ENCODE assay signal across 1 cellular context in genomic region chr5:172985596-172985995, GRCh38.
TF ChIP-seq lines count a peak whose summit lies in the region.

No MANE protein-coding gene starts in this region.

TF ChIP-seq in IMR-90, 13 proteins besides CTCF, POLR2A, EP300 and RAD21:
- no peak for TF ChIP-seq MXI1 (IDR thresholded peaks at IDR 0.05; ENCODE audit: borderline replicate concordance, low read depth, low read length)
- no peak for TF ChIP-seq ELK1 (IDR thresholded peaks at IDR 0.05; ENCODE audit: borderline replicate concordance, low read depth, low read length)
- TF ChIP-seq USF2 (IDR thresholded peaks at IDR 0.05; ENCODE audit: low read depth, low read length): no peak
- TF ChIP-seq MAZ (IDR thresholded peaks at IDR 0.05; ENCODE audit: borderline replicate concordance, low read depth, low read length): no peak
- no peak for TF ChIP-seq RCOR1 (IDR thresholded peaks at IDR 0.05; ENCODE audit: insufficient replicate concordance, low read length)
- no peak for TF ChIP-seq CHD1 (IDR thresholded peaks at IDR 0.05; ENCODE audit: low read depth, low read length)
- TF ChIP-seq CEBPB (IDR thresholded peaks at IDR 0.05; ENCODE audit: low read depth, low read length): no peak
- TF ChIP-seq NFE2L2 (IDR thresholded peaks at IDR 0.05; ENCODE audit: low read depth, low read length): no peak
- TF ChIP-seq FOS (IDR thresholded peaks at IDR 0.05; ENCODE audit: low read depth, low read length): no peak
- TF ChIP-seq SMC3 (IDR thresholded peaks at IDR 0.05; ENCODE audit: low read depth, low read length): no peak
- TF ChIP-seq BHLHE40 (IDR thresholded peaks at IDR 0.05; ENCODE audit: low read depth, low read length): no peak
- TF ChIP-seq MAFK (IDR thresholded peaks at IDR 0.05; ENCODE audit: low read depth, low read length): no peak
- no peak for TF ChIP-seq RFX5 (IDR thresholded peaks at IDR 0.05; ENCODE audit: low read depth, low read length)
TF ChIP-seq in IMR-90: peak in this region for 0.
